In genomic region chr4:17812125-17812524, GRCh38 we compare ENCODE assay signal across 10 cellular contexts. TPM values are rescaled to one million over a fixed set of nuclear protein-coding genes. Genes with fewer than 3 reads are reported as not detected.
A peak's percentile ranks its signal among the peaks of the same experiment; 100 is the strongest.
DNase-seq lines count a peak whose midpoint lies in the region; ATAC-seq and TF ChIP-seq lines count a peak whose summit lies in the region.
"Had no signal": no experiment of that assay in that cellular context is flagged by ENCODE, and none has a peak within 500 bp of the region (broad histone marks: within the 10 kb centered on the region; RNA-seq: fewer than 3 reads in every experiment).

No MANE protein-coding gene starts in this region.

- H3K9me3 Mint-ChIP-seq in H9: peaks cover 0 to 6% of the 10 kb centered on the region in 2 experiments; a peak in 1 of 5 replicates
- peaks cover 4% of the 10 kb centered on the region for H3K9me3 Mint-ChIP-seq in glutamatergic neuron (ENCODE audit: unreplicated experiment)

- no peak overlapping the region for H2BK12ac ChIP-seq in H9 (ENCODE audit: insufficient read length, low read depth, low read length)

- H3K4me2 ChIP-seq in H9 (ENCODE audit: insufficient read depth, insufficient read length, low read length): peak overlapping the region; percentile 29

- DNase-seq in AG10803 (ENCODE audit: low read depth) (no peak), H9 (no peak), glutamatergic neuron (no peak), NCI-H2196 treated with DMSO at 0.1 percent for 48 hours (lab: John Stamatoyannopoulos, UW; ENCODE audit: unreplicated experiment) (no peak), NCI-H2029 treated with DMSO at 0.1 percent for 48 hours (lab: John Stamatoyannopoulos, UW) (no peak), D341Med (ENCODE audit: low spot score) (no peak)
- DNase-seq: foreskin melanocyte, tibial artery had no signal

- H2BK20ac ChIP-seq in H9 (ENCODE audit: low read depth, low read length, poor library complexity, severe bottlenecking): no peak overlapping the region

- no peak overlapping the region for H2AFZ ChIP-seq in H9 (ENCODE audit: low read length)

- H3K23ac ChIP-seq in H9 (ENCODE audit: insufficient read length, low read depth, low read length): no peak overlapping the region

- H3K27ac Mint-ChIP-seq in H9: peak overlapping the region in 2 of 3 experiments; percentile 25 to 37; a peak in 3 of 7 replicates
- H3K27ac Mint-ChIP-seq in glutamatergic neuron (ENCODE audit: unreplicated experiment): peak overlapping the region; percentile 75

- H2BK120ac ChIP-seq in H9 (ENCODE audit: low read depth, low read length, poor library complexity, severe bottlenecking): no peak overlapping the region

- H3K9me3 ChIP-seq in H9 (ENCODE audit: control insufficient read depth, low read depth, low read length): no peaks in the 10 kb centered on the region
- H3K9me3 ChIP-seq: tibial artery had no signal

- peaks cover 5% of the 10 kb centered on the region for H3K79me1 ChIP-seq in H9 (ENCODE audit: insufficient read depth, low read depth, low read length, poor library complexity, severe bottlenecking)

- H3K27me3 ChIP-seq in H9 (ENCODE audit: insufficient read depth, low read length): no peaks in the 10 kb centered on the region
- H3K27me3 ChIP-seq: tibial artery had no signal

- H3K27ac ChIP-seq in H9 (ENCODE audit: insufficient read length, low read depth, low read length): no peak overlapping the region
- H3K27ac ChIP-seq: tibial artery had no signal

- no peak overlapping the region for H3K56ac ChIP-seq in H9 (ENCODE audit: insufficient read length, low read depth, low read length)

- no peak overlapping the region for H2BK15ac ChIP-seq in H9 (ENCODE audit: low read depth, low read length)

- H3K4me1 Mint-ChIP-seq in H9 (peaks cover 30 to 33% of the 10 kb centered on the region in 2 experiments), glutamatergic neuron (ENCODE audit: low read depth, unreplicated experiment) (peaks cover 23% of the 10 kb centered on the region)

- no peak for TF ChIP-seq CTCF in AG10803 (conservative IDR thresholded peaks at IDR 0.05; ENCODE audit: low read length)
- TF ChIP-seq CTCF in H9 (conservative IDR thresholded peaks at IDR 0.05): no peak
- TF ChIP-seq CTCF in WI38 (IDR thresholded peaks at IDR 0.05; ENCODE audit: low read depth, low read length): no peak
- TF ChIP-seq CTCF in glutamatergic neuron (IDR thresholded peaks at IDR 0.05; ENCODE audit: partially characterized antibody, unreplicated experiment): no peak

- ATAC-seq in HG03439 (IDR thresholded peaks at IDR 0.05; ENCODE audit: unreplicated experiment): no peak

- H3K79me2 ChIP-seq in H9 (ENCODE audit: insufficient read depth, low read length): peaks cover 32% of the 10 kb centered on the region; the same call in 1 of the 2 replicates

- no CpG with 5 or more reads among the region's 3 CpGs for whole genome bisulfite sequencing in H9 (ENCODE audit: extremely low coverage, insufficient read length, low lambda C conversion rate)

- no peak overlapping the region for H3K4ac ChIP-seq in H9 (ENCODE audit: low read depth, low read length)

- H3K9ac ChIP-seq in H9 (ENCODE audit: extremely low read depth, insufficient read length, low read length): peak overlapping the region; percentile 92

- H3K4me1 ChIP-seq in H9 (ENCODE audit: insufficient read depth, low read length): peaks cover 2% of the 10 kb centered on the region; the same call in 1 of the 2 replicates

- no peak overlapping the region for H3K18ac ChIP-seq in H9 (ENCODE audit: insufficient read length, low read depth, low read length)

- H2BK5ac ChIP-seq in H9 (ENCODE audit: insufficient read length, low read length): no peak overlapping the region

- no peak overlapping the region for H2AK5ac ChIP-seq in H9 (ENCODE audit: insufficient read length, low read length)

- H3K4me3 Mint-ChIP-seq in H9 (peak overlapping the region; percentile 98 to 100), glutamatergic neuron (ENCODE audit: unreplicated experiment) (peak overlapping the region; percentile 100)

- no peaks in the 10 kb centered on the region for H3K27me3 Mint-ChIP-seq in H9 (ENCODE audit: low read depth)
- H3K27me3 Mint-ChIP-seq in glutamatergic neuron (ENCODE audit: unreplicated experiment): peaks cover 10% of the 10 kb centered on the region

- no peak overlapping the region for H4K5ac ChIP-seq in H9 (ENCODE audit: insufficient read length, low read depth, low read length)

- no peak overlapping the region for H3K14ac ChIP-seq in H9 (ENCODE audit: insufficient read depth, low read length)

- no peak overlapping the region for H4K8ac ChIP-seq in H9 (replicated peaks; ENCODE audit: insufficient read length, low read depth, low read length)

- no peak overlapping the region for H4K91ac ChIP-seq in H9 (ENCODE audit: insufficient read length, low read depth, low read length)

- peaks cover 36 to 67% (median 39%) of the 10 kb centered on the region in 3 experiments; a peak in 6 of 7 replicates for H3K36me3 Mint-ChIP-seq in H9 (ENCODE audit: insufficient read depth in 1 of 3, low read depth in 3 of 3)
- H3K36me3 Mint-ChIP-seq in glutamatergic neuron (ENCODE audit: unreplicated experiment): no peaks in the 10 kb centered on the region

- no peaks in the 10 kb centered on the region for H4K20me1 ChIP-seq in H9 (ENCODE audit: control insufficient read depth, insufficient read depth, insufficient read length)

- H3T11ph ChIP-seq in H9 (ENCODE audit: low read length): no peak overlapping the region

- H3K4me3 ChIP-seq in AG10803 (ENCODE audit: low read length) (peak overlapping the region; percentile 79), WI38 (ENCODE audit: low read depth, low read length) (peak overlapping the region; percentile 91)

- peaks cover 3% of the 10 kb centered on the region for H3K23me2 ChIP-seq in H9 (ENCODE audit: insufficient read length, low read depth, low read length, poor library complexity, severe bottlenecking)

RNA-seq across cellular contexts. Expression of gene NCAPG, which starts 1.3 kb away (rescaled TPM):
- total RNA-seq in H9 (2021) (42.3 and 48.8 TPM in 2 replicates), glutamatergic neuron (ENCODE audit: unreplicated experiment) (6.0 TPM)

RNA-seq across cellular contexts. Expression of gene DCAF16, which starts 1.6 kb away (rescaled TPM):
- total RNA-seq in H9 (2021): 46.2 and 51.1 TPM in 2 replicates
- total RNA-seq in glutamatergic neuron (ENCODE audit: unreplicated experiment): 39.5 TPM

RNA-seq across cellular contexts. Expression of gene FAM184B, which starts 30.7 kb away (rescaled TPM):
- total RNA-seq in H9 (2021): 0.07 and 0.09 TPM in 2 replicates
- total RNA-seq in glutamatergic neuron (ENCODE audit: unreplicated experiment): not detected
